ENCODE assay signal across 8 cellular contexts in the genomic region with DNA sequence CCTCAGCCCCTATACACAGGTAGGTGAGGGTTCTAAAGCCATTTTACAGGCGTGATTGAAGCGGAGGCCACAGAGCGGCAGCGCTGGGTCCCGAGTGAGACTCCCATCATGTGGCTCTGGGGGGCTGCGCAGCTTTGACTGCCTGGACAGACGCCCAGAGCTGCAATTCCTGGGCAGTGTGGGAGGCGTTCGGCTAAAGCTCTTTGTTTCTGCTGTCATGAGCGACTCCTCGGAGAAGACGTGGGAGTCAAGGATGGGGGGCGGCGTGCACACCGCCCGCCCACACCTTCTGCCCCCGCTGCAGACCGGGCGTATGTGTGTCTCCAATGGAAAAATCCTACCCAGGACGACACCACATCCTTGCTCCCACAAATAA. TPM values are rescaled to one million over a fixed set of nuclear protein-coding genes. Genes with fewer than 3 reads are reported as not detected.
DNase-seq lines count a peak whose midpoint lies in the region; ATAC-seq and TF ChIP-seq lines count a peak whose summit lies in the region.

No MANE protein-coding gene starts in this region.

- peaks cover 34 to 57% (median 50%) of the 10 kb centered on the region in 4 donors for H3K4me1 ChIP-seq in esophagus muscularis mucosa

- no peak for ATAC-seq in HG03432 (IDR thresholded peaks at IDR 0.05; ENCODE audit: unreplicated experiment)

- H2AFZ ChIP-seq in SU-DHL-6 (ENCODE audit: low read depth, low read length, severe bottlenecking) (peak overlapping the region; percentile 99), neural cell (ENCODE audit: low read depth, low read length) (peak overlapping the region; percentile 61)

- H3K79me2 ChIP-seq in SU-DHL-6 (ENCODE audit: insufficient read depth, low read length) (no peaks in the 10 kb centered on the region), neural cell (replicated peaks; ENCODE audit: insufficient read depth, low read length) (peaks cover 33% of the 10 kb centered on the region)

- H3K9ac ChIP-seq in SU-DHL-6 (ENCODE audit: low read length): peak overlapping the region; percentile 72; the same call in 1 of the 2 replicates
- peak overlapping the region; percentile 100 for H3K9ac ChIP-seq in neural cell (ENCODE audit: low read length)

- POLR2A ChIA-PET in HEK293T (lab: Yijun Ruan, JAX): interaction anchor here (0.8 kb wide), 1 partner anchor 9 kb away, joined by 3 read pairs; no protein-coding TSS in a partner anchor

- H3K9me3 ChIP-seq in SU-DHL-6 (ENCODE audit: insufficient read depth, low read length): no peaks in the 10 kb centered on the region
- H3K9me3 ChIP-seq in esophagus muscularis mucosa: no peaks in the 10 kb centered on the region
- no peaks in the 10 kb centered on the region for H3K9me3 ChIP-seq in neural cell (ENCODE audit: low read length)

- CTCF ChIA-PET in HEK293T (lab: Yijun Ruan, JAX): interaction anchor here (1.0 to 2.3 kb wide), 2 partner anchors 9 to 22 kb away, joined by 3 to 10 read pairs; no protein-coding TSS in a partner anchor

- intact Hi-C loops in esophagus muscularis mucosa (cut with DNase I): loop anchor here (5.0 kb wide), 3 partner anchors 117 to 462 kb away; no protein-coding TSS in a partner anchor

- 3% methylated on average over 14 of the region's 20 CpGs for WGBS in esophagus muscularis mucosa

- H3K4me2 ChIP-seq in SU-DHL-6 (ENCODE audit: low read depth, low read length, poor library complexity, severe bottlenecking): peak overlapping the region; percentile 86
- peak overlapping the region; percentile 76 for H3K4me2 ChIP-seq in neural cell (ENCODE audit: low read length)

- no peaks in the 10 kb centered on the region for H3K36me3 ChIP-seq in SU-DHL-6 (ENCODE audit: low read length)
- H3K36me3 ChIP-seq in esophagus muscularis mucosa: peaks cover 6 to 13% (median 9%) of the 10 kb centered on the region in 4 donors
- peaks cover 9% of the 10 kb centered on the region for H3K36me3 ChIP-seq in neural cell (ENCODE audit: insufficient read depth, low read length)

- H3K27ac ChIP-seq in SU-DHL-6 (ENCODE audit: low read depth, low read length): no peak overlapping the region
- peak overlapping the region; percentile 90 to 95 (median 92) for H3K27ac ChIP-seq in esophagus muscularis mucosa (replicated peaks in 1 of 4)
- peak overlapping the region; percentile 100 for H3K27ac ChIP-seq in neural cell (ENCODE audit: low read length)

- H3F3A ChIP-seq in SU-DHL-6 (ENCODE audit: insufficient read depth) (peaks cover 4% of the 10 kb centered on the region; the same call in 1 of the 2 replicates), neural cell (ENCODE audit: insufficient read depth, low read length, poor library complexity, severe bottlenecking) (no peaks in the 10 kb centered on the region)

- peak overlapping the region; percentile 84 for H3K4me3 ChIP-seq in SU-DHL-6 (ENCODE audit: insufficient read depth, low read length, poor library complexity, severe bottlenecking)
- peak overlapping the region; percentile 72 to 96 (median 82) for H3K4me3 ChIP-seq in esophagus muscularis mucosa
- H3K4me3 ChIP-seq in neural cell (ENCODE audit: low read length): peak overlapping the region; percentile 87

- TF ChIP-seq CTCF in SU-DHL-6 (IDR thresholded peaks at IDR 0.05; ENCODE audit: insufficient read depth, low read length, poor library complexity, severe bottlenecking) (no peak), esophagus muscularis mucosa (IDR thresholded peaks at IDR 0.05) (peak in 2 of 3 experiments; percentile 2 to 15), neural cell (IDR thresholded peaks at IDR 0.05; ENCODE audit: poor library complexity, severe bottlenecking) (peak; percentile 51)

- DNase-seq in EH (ENCODE audit: low read depth) (peak; percentile 66), esophagus muscularis mucosa (ENCODE audit: extremely low spot score) (no peak), foreskin melanocyte (no peak), A172 (ENCODE audit: low spot score) (no peak), HEK293T (ENCODE audit: extremely low spot score) (no peak)

- TF ChIP-seq POLR2A in esophagus muscularis mucosa (IDR thresholded peaks at IDR 0.05; ENCODE audit: low read depth): no peak

- H4K20me1 ChIP-seq in SU-DHL-6 (ENCODE audit: low read depth, low read length) (no peaks in the 10 kb centered on the region), neural cell (ENCODE audit: insufficient read depth) (peaks cover 19% of the 10 kb centered on the region)

- H3K27me3 ChIP-seq in SU-DHL-6 (ENCODE audit: low read length): no peaks in the 10 kb centered on the region
- H3K27me3 ChIP-seq in esophagus muscularis mucosa: no peaks in the 10 kb centered on the region
- no peaks in the 10 kb centered on the region for H3K27me3 ChIP-seq in neural cell (ENCODE audit: insufficient read depth, low read depth, low read length)

- TF ChIP-seq RAD21 in neural cell (conservative IDR thresholded peaks at IDR 0.05): peak; percentile 41

- H3K9me2 ChIP-seq in SU-DHL-6 (replicated peaks; ENCODE audit: insufficient read depth, low read length): no peaks in the 10 kb centered on the region
- H3K9me2 ChIP-seq in neural cell (ENCODE audit: insufficient read depth, low read length): no peaks in the 10 kb centered on the region

- TF ChIP-seq EP300 in esophagus muscularis mucosa (IDR thresholded peaks at IDR 0.05): no peak
- TF ChIP-seq EP300 in neural cell (conservative IDR thresholded peaks at IDR 0.05; ENCODE audit: poor library complexity, severe bottlenecking): no peak

TF ChIP-seq in neural cell, 6 proteins besides CTCF, POLR2A, EP300 and RAD21 (continues in another document):
- TF ChIP-seq TAF1 (IDR thresholded peaks at IDR 0.05; ENCODE audit: low read depth) (peak; percentile 43), SMC3 (conservative IDR thresholded peaks at IDR 0.05; ENCODE audit: poor library complexity) (peak; percentile 58), MXI1 (conservative IDR thresholded peaks at IDR 0.05; ENCODE audit: poor library complexity, severe bottlenecking) (no peak), EZH2 (IDR thresholded peaks at IDR 0.05; ENCODE audit: borderline replicate concordance, insufficient read depth, low read length, poor library complexity, severe bottlenecking) (no peak)
- TF ChIP-seq, protein P1, sequence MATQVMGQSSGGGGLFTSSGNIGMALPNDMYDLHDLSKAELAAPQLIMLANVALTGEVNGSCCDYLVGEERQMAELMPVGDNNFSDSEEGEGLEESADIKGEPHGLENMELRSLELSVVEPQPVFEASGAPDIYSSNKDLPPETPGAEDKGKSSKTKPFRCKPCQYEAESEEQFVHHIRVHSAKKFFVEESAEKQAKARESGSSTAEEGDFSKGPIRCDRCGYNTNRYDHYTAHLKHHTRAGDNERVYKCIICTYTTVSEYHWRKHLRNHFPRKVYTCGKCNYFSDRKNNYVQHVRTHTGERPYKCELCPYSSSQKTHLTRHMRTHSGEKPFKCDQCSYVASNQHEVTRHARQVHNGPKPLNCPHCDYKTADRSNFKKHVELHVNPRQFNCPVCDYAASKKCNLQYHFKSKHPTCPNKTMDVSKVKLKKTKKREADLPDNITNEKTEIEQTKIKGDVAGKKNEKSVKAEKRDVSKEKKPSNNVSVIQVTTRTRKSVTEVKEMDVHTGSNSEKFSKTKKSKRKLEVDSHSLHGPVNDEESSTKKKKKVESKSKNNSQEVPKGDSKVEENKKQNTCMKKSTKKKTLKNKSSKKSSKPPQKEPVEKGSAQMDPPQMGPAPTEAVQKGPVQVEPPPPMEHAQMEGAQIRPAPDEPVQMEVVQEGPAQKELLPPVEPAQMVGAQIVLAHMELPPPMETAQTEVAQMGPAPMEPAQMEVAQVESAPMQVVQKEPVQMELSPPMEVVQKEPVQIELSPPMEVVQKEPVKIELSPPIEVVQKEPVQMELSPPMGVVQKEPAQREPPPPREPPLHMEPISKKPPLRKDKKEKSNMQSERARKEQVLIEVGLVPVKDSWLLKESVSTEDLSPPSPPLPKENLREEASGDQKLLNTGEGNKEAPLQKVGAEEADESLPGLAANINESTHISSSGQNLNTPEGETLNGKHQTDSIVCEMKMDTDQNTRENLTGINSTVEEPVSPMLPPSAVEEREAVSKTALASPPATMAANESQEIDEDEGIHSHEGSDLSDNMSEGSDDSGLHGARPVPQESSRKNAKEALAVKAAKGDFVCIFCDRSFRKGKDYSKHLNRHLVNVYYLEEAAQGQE (IDR thresholded peaks at IDR 0.05; ENCODE audit: borderline replicate concordance): no peak

TF ChIP-seq in HEK293T, 16 proteins besides CTCF, POLR2A, EP300 and RAD21:
- TF ChIP-seq ELF4 (IDR thresholded peaks at IDR 0.05): no peak
- TF ChIP-seq CTBP1 (IDR thresholded peaks at IDR 0.05; ENCODE audit: borderline replicate concordance): no peak
- TF ChIP-seq ARNT (IDR thresholded peaks at IDR 0.05): no peak
- TF ChIP-seq ZNF384 (IDR thresholded peaks at IDR 0.05): no peak
- no peak for TF ChIP-seq BHLHE40 (IDR thresholded peaks at IDR 0.05; ENCODE audit: borderline replicate concordance)
- no peak for TF ChIP-seq SP1 (IDR thresholded peaks at IDR 0.05)

RNA-seq across cellular contexts. Expression of a gene that starts 0.9 kb away (rescaled TPM):
- 1,000 to 10,000 TPM in 1 of 4 donors, 100 to 1,000 TPM in 3; 120 to 1,007 (median 283) TPM for total RNA-seq in esophagus muscularis mucosa
- 345 and 456 TPM in 2 replicates for polyA plus RNA-seq in neural cell
- polyA minus RNA-seq in neural cell: 337 and 433 TPM in 2 replicates
- 87.4 and 182 TPM in 2 replicates for total RNA-seq in A172 (2014; rRNA removed; shearing (Covaris generic))
